In genomic region chr1:43035821-43036456, GRCh38 we compare ENCODE assay signal across 1 cellular context.
TF ChIP-seq lines count a peak whose summit lies in the region.

No MANE protein-coding gene starts in this region.

TF ChIP-seq in IMR-90, 13 proteins besides CTCF, POLR2A, EP300 and RAD21 (continued from another document):
- TF ChIP-seq ELK1 (IDR thresholded peaks at IDR 0.05; ENCODE audit: borderline replicate concordance, low read depth, low read length): no peak
- TF ChIP-seq CHD1 (IDR thresholded peaks at IDR 0.05; ENCODE audit: low read depth, low read length): no peak
- TF ChIP-seq FOS (IDR thresholded peaks at IDR 0.05; ENCODE audit: low read depth, low read length): no peak
- TF ChIP-seq MAZ (IDR thresholded peaks at IDR 0.05; ENCODE audit: borderline replicate concordance, low read depth, low read length): no peak
- no peak for TF ChIP-seq SMC3 (IDR thresholded peaks at IDR 0.05; ENCODE audit: low read depth, low read length)
- no peak for TF ChIP-seq USF2 (IDR thresholded peaks at IDR 0.05; ENCODE audit: low read depth, low read length)
- no peak for TF ChIP-seq RFX5 (IDR thresholded peaks at IDR 0.05; ENCODE audit: low read depth, low read length)
- no peak for TF ChIP-seq CEBPB (IDR thresholded peaks at IDR 0.05; ENCODE audit: low read depth, low read length)
